1 cellular context compared by ENCODE assay signal in genomic region chr4:61086357-61086756, GRCh38.
TF ChIP-seq lines count a peak whose summit lies in the region.

No MANE protein-coding gene starts in this region.

TF ChIP-seq in H1, 55 proteins besides CTCF, POLR2A, EP300 and RAD21 (continued from another document):
- TF ChIP-seq CHD7 (IDR thresholded peaks at IDR 0.05; ENCODE audit: insufficient replicate concordance, low read length) = no peak
- no peak for TF ChIP-seq ZNF274 (IDR thresholded peaks at IDR 0.05; ENCODE audit: borderline replicate concordance, extremely low read depth, low read length)
- TF ChIP-seq TEAD4 (IDR thresholded peaks at IDR 0.05; ENCODE audit: low read depth, low read length) = no peak
- TF ChIP-seq JUN (IDR thresholded peaks at IDR 0.05; ENCODE audit: low read depth, low read length) = no peak
- TF ChIP-seq ATF2 (IDR thresholded peaks at IDR 0.05; ENCODE audit: low read length) = no peak
- no peak for TF ChIP-seq EZH2 (IDR thresholded peaks at IDR 0.05; ENCODE audit: low read depth, low read length, severe bottlenecking)
- no peak for TF ChIP-seq KDM1A (IDR thresholded peaks at IDR 0.05; ENCODE audit: borderline replicate concordance, low read length)
- TF ChIP-seq NRF1 (IDR thresholded peaks at IDR 0.05; ENCODE audit: low read depth, low read length) = no peak
- no peak for TF ChIP-seq GTF2F1 (IDR thresholded peaks at IDR 0.05; ENCODE audit: borderline replicate concordance, low read depth, low read length)
- TF ChIP-seq SP4 (IDR thresholded peaks at IDR 0.05; ENCODE audit: low read length) = no peak
- TF ChIP-seq GABPA (IDR thresholded peaks at IDR 0.05; ENCODE audit: borderline replicate concordance, insufficient read depth, low read length) = no peak
TF ChIP-seq in H1: peak in this region for 0.
